In the genomic region with DNA sequence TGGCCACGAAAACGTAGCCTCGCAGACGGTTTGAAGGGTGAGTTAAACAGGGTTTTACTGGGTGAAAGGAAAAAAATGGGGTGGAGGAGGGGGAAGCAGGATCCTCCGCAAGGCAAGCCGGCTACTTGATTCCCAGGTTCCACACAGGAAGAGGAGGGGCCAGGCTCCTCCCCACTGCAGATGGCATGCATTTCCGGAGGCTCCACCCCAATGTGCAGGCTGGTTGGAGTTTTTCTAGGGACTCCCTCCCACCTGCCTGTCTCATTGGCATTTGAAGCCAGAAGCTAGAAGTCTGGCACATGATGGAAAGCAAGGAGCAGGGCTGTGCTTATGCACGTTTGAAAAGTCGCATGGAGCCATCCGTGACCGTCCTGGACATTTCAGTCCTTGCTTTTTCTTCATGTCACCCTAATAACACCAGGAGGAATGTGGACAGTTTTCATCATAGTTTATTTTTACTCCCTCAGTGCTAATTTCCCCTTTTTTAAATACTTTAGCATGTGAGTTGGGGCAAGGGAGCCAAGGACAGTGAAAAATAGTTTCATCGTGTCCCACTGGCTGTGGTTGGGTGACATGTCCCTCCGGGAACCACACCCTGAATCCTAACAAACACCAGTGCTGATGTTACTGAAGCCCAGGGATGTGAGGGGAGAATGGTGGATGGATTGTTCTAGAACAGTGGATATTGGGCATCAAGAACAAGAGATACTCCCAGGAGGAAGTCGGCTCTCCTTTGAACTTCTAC, we compare ENCODE assay signal across 1 cellular context.
TF ChIP-seq lines count a peak whose summit lies in the region.

No MANE protein-coding gene starts in this region.

TF ChIP-seq in H1, 55 proteins besides CTCF, POLR2A, EP300 and RAD21:
- TF ChIP-seq SP2 (IDR thresholded peaks at IDR 0.05; ENCODE audit: low read length): no peak
- no peak for TF ChIP-seq YY1 (IDR thresholded peaks at IDR 0.05; ENCODE audit: low read depth, low read length)
- TF ChIP-seq TEAD4 (IDR thresholded peaks at IDR 0.05; ENCODE audit: low read depth, low read length): no peak
- no peak for TF ChIP-seq KDM5A (IDR thresholded peaks at IDR 0.05; ENCODE audit: low read length)
- TF ChIP-seq, protein P1, sequence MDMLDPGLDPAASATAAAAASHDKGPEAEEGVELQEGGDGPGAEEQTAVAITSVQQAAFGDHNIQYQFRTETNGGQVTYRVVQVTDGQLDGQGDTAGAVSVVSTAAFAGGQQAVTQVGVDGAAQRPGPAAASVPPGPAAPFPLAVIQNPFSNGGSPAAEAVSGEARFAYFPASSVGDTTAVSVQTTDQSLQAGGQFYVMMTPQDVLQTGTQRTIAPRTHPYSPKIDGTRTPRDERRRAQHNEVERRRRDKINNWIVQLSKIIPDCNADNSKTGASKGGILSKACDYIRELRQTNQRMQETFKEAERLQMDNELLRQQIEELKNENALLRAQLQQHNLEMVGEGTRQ (IDR thresholded peaks at IDR 0.05; ENCODE audit: low read length): no peak
- TF ChIP-seq NANOG (IDR thresholded peaks at IDR 0.05; ENCODE audit: insufficient read depth, low read depth, low read length, poor library complexity, severe bottlenecking): no peak
- TF ChIP-seq CHD2 (IDR thresholded peaks at IDR 0.05; ENCODE audit: low read length): no peak
- no peak for TF ChIP-seq BACH1 (IDR thresholded peaks at IDR 0.05; ENCODE audit: low read length)
- TF ChIP-seq TBP (IDR thresholded peaks at IDR 0.05; ENCODE audit: low read depth, low read length): no peak
- TF ChIP-seq, protein P2, sequence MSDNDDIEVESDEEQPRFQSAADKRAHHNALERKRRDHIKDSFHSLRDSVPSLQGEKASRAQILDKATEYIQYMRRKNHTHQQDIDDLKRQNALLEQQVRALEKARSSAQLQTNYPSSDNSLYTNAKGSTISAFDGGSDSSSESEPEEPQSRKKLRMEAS (IDR thresholded peaks at IDR 0.05): no peak
- TF ChIP-seq GTF2F1 (IDR thresholded peaks at IDR 0.05; ENCODE audit: borderline replicate concordance, low read depth, low read length): no peak
- no peak for TF ChIP-seq ASH2L (IDR thresholded peaks at IDR 0.05; ENCODE audit: low read length)
- no peak for TF ChIP-seq ZNF274 (IDR thresholded peaks at IDR 0.05; ENCODE audit: borderline replicate concordance, extremely low read depth, low read length)
- no peak for TF ChIP-seq POLR2AphosphoS5 (IDR thresholded peaks at IDR 0.05; ENCODE audit: low read depth, low read length)
- no peak for TF ChIP-seq SAP30 (IDR thresholded peaks at IDR 0.05; ENCODE audit: insufficient read depth, insufficient replicate concordance, low read length)
- TF ChIP-seq SP1 (IDR thresholded peaks at IDR 0.05; ENCODE audit: low read depth, low read length): no peak
- TF ChIP-seq FOSL1 (IDR thresholded peaks at IDR 0.05; ENCODE audit: insufficient read depth, low read depth, low read length): no peak
- no peak for TF ChIP-seq CHD1 (IDR thresholded peaks at IDR 0.05; ENCODE audit: low read depth, low read length)
- TF ChIP-seq RFX5 (IDR thresholded peaks at IDR 0.05; ENCODE audit: borderline replicate concordance, low read depth, low read length): no peak
